In genomic region chr3:12424635-12425319, GRCh38 we compare ENCODE assay signal across 24 cellular contexts. TPM values are rescaled to one million over a fixed set of nuclear protein-coding genes. Genes with fewer than 3 reads are reported as not detected.
DNase-seq lines count a peak whose midpoint lies in the region; ATAC-seq, FAIRE-seq and TF ChIP-seq lines count a peak whose summit lies in the region.
"Had no signal": no experiment of that assay in that cellular context is flagged by ENCODE, and none has a peak within 500 bp of the region (broad histone marks: within the 10 kb centered on the region; RNA-seq: fewer than 3 reads in every experiment).

No MANE protein-coding gene starts in this region.

- peaks cover 11% of the 10 kb centered on the region for H3F3A ChIP-seq in SK-N-SH (replicated peaks; ENCODE audit: insufficient read depth)

- H2BK120ac ChIP-seq in mesendoderm (ENCODE audit: low read depth, low read length): no peak overlapping the region

- H2BK5ac ChIP-seq in mesendoderm (ENCODE audit: low read length): no peak overlapping the region

- CTCF ChIA-PET in HepG2 (lab: Yijun Ruan, JAX; ENCODE audit: low intra/inter-chr PET ratio, low total read pairs) (no interaction called here), SK-N-SH (lab: Yijun Ruan, JAX) (interaction anchor here (1.3 to 3.3 kb wide), 3 partner anchors 13 to 55 kb away, joined by 3 to 13 read pairs (median 3); no protein-coding TSS in a partner anchor)

- H3K56ac ChIP-seq in mesendoderm (ENCODE audit: low read length): no peak overlapping the region

- WGBS in liver: 74% methylated on average over 12 of the region's 12 CpGs
- WGBS in HepG2 (ENCODE audit: low lambda C conversion rate): 88% methylated on average over 12 of the region's 12 CpGs
- 59% methylated on average over 12 of the region's 12 CpGs for WGBS in SK-N-SH (ENCODE audit: low lambda C conversion rate)
- WGBS in mesendoderm (ENCODE audit: extremely low coverage, insufficient coverage, low lambda C conversion rate): no CpG with 5 or more reads among the region's 12 CpGs

- H3K4me3 ChIP-seq in liver (ENCODE audit: low read depth in 1 of 3, low read length in 3 of 3): no peak overlapping the region
- H3K4me3 ChIP-seq in HepG2 (replicated peaks in 1 of 3; ENCODE audit: insufficient read depth in 1 of 3, low read depth in 2 of 3, low read length in 3 of 3): no peak overlapping the region
- no peak overlapping the region; a peak in 1 of 4 replicates for H3K4me3 ChIP-seq in SK-N-SH (ENCODE audit: low read depth in 2 of 2, low read length in 1 of 2)
- H3K4me3 ChIP-seq in mesendoderm (ENCODE audit: low read length): no peak overlapping the region
- no peak overlapping the region for H3K4me3 ChIP-seq in subcutaneous abdominal adipose tissue (ENCODE audit: low read depth in 1 of 5, low read length in 5 of 5)
- H3K4me3 ChIP-seq: lower lobe of right lung, psoas muscle, testis had no signal

- no peak overlapping the region for H4K8ac ChIP-seq in mesendoderm (ENCODE audit: low read depth, low read length)

- H3K4me2 ChIP-seq in HepG2 (ENCODE audit: low read depth, low read length) (no peak overlapping the region), SK-N-SH (peak overlapping the region; percentile 61), mesendoderm (ENCODE audit: low read length) (no peak overlapping the region)

- H3K36me3 ChIP-seq in liver (ENCODE audit: control insufficient read depth in 4 of 4, insufficient read depth in 3 of 4, low read depth in 1 of 4, low read length in 3 of 4) (no peaks in the 10 kb centered on the region), HepG2 (replicated peaks in 1 of 2; ENCODE audit: control insufficient read depth in 1 of 2, insufficient read depth in 2 of 2, low read length in 2 of 2) (peaks cover 3 to 4% of the 10 kb centered on the region in 2 experiments; a peak in 3 of 5 replicates), SK-N-SH (replicated peaks in 1 of 2; ENCODE audit: control insufficient read depth in 1 of 2, insufficient read depth in 2 of 2, low read length in 1 of 2) (no peaks in the 10 kb centered on the region), mesendoderm (ENCODE audit: control insufficient read depth, insufficient read depth, low read length) (no peaks in the 10 kb centered on the region), subcutaneous abdominal adipose tissue (ENCODE audit: control insufficient read depth in 5 of 5, insufficient read depth in 5 of 5, low read length in 5 of 5) (peaks cover 17 to 80% (median 58%) of the 10 kb centered on the region in 5 donors)
- H3K36me3 ChIP-seq: lower lobe of right lung had no signal

- in situ Hi-C loops in HepG2 (cut with HindIII; ENCODE audit: extremely low pct_ligation_motif_present, low pct_unique_long_range_greater_than_20kb): no loop called here

- no peak overlapping the region for H2BK15ac ChIP-seq in mesendoderm (replicated peaks; ENCODE audit: low read depth)

- peak overlapping the region; percentile 70 for H3K18ac ChIP-seq in mesendoderm (ENCODE audit: low read length)

- no peaks in the 10 kb centered on the region for H3K79me2 ChIP-seq in HepG2 (ENCODE audit: insufficient read depth, low read length)
- no peaks in the 10 kb centered on the region; the same call in 1 of the 2 replicates for H3K79me2 ChIP-seq in SK-N-SH (ENCODE audit: insufficient read depth)
- no peaks in the 10 kb centered on the region for H3K79me2 ChIP-seq in mesendoderm (ENCODE audit: control insufficient read depth, insufficient read depth, low read length)

- H3K23ac ChIP-seq in mesendoderm (ENCODE audit: low read length): no peak overlapping the region

- H2AFZ ChIP-seq in HepG2 (ENCODE audit: low read length): no peak overlapping the region
- no peak overlapping the region for H2AFZ ChIP-seq in SK-N-SH (ENCODE audit: low read depth)

- H4K20me1 ChIP-seq in HepG2 (ENCODE audit: insufficient read depth, low read length) (no peaks in the 10 kb centered on the region), SK-N-SH (ENCODE audit: insufficient read depth) (no peaks in the 10 kb centered on the region)

- no peaks in the 10 kb centered on the region for H3K27me3 ChIP-seq in liver (ENCODE audit: control insufficient read depth in 4 of 4, insufficient read depth in 4 of 4, low read length in 3 of 4)
- H3K27me3 ChIP-seq in HepG2 (ENCODE audit: control insufficient read depth in 1 of 2, insufficient read depth in 2 of 2, low read length in 2 of 2): no peaks in the 10 kb centered on the region
- no peaks in the 10 kb centered on the region for H3K27me3 ChIP-seq in SK-N-SH (ENCODE audit: insufficient read depth)
- H3K27me3 ChIP-seq in mesendoderm (ENCODE audit: insufficient read depth, low read length, poor library complexity): no peaks in the 10 kb centered on the region
- H3K27me3 ChIP-seq in subcutaneous abdominal adipose tissue (ENCODE audit: control insufficient read depth in 5 of 5, insufficient read depth in 4 of 5, low read length in 5 of 5): no peaks in the 10 kb centered on the region
- H3K27me3 ChIP-seq: testis had no signal

- TF ChIP-seq RAD21 in liver (IDR thresholded peaks at IDR 0.05) (no peak), HepG2 (CRISPR knock-in tag; IDR thresholded peaks at IDR 0.05) (no peak), SK-N-SH (IDR thresholded peaks at IDR 0.05; ENCODE audit: low read length) (no peak)

- H2AK5ac ChIP-seq in mesendoderm (ENCODE audit: low read length): no peak overlapping the region

- H3K4me1 ChIP-seq in liver (ENCODE audit: control insufficient read depth in 4 of 4, insufficient read depth in 4 of 4, low read length in 3 of 4): peaks cover 12 to 22% (median 16%) of the 10 kb centered on the region in 4 donors
- H3K4me1 ChIP-seq in HepG2 (ENCODE audit: insufficient read depth, low read length): peaks cover 40% of the 10 kb centered on the region
- peaks cover 18 to 33% of the 10 kb centered on the region in 2 experiments for H3K4me1 ChIP-seq in SK-N-SH (ENCODE audit: control insufficient read depth in 1 of 2, insufficient read depth in 2 of 2, low read depth in 1 of 2, low read length in 1 of 2)
- H3K4me1 ChIP-seq in mesendoderm (ENCODE audit: control insufficient read depth, low read depth, low read length): peaks cover 17% of the 10 kb centered on the region
- H3K4me1 ChIP-seq in subcutaneous abdominal adipose tissue (ENCODE audit: control insufficient read depth in 5 of 5, insufficient read depth in 5 of 5, low read length in 5 of 5): peaks cover 15 to 98% (median 86%) of the 10 kb centered on the region in 5 donors
- H3K4me1 ChIP-seq: testis had no signal

- no peak for FAIRE-seq in HepG2 (lab: Jason Lieb, UNC)
- FAIRE-seq: bronchial epithelial cell, GM12891, islet of Langerhans had no signal

- no peak overlapping the region for H3K9ac ChIP-seq in liver (ENCODE audit: low read depth in 1 of 2, low read length in 2 of 2)
- no peak overlapping the region for H3K9ac ChIP-seq in HepG2 (ENCODE audit: insufficient read depth, low read depth, low read length)
- no peak overlapping the region for H3K9ac ChIP-seq in SK-N-SH
- H3K9ac ChIP-seq in mesendoderm (ENCODE audit: low read length): no peak overlapping the region
- H3K9ac ChIP-seq in subcutaneous abdominal adipose tissue (ENCODE audit: low read length in 5 of 5): peak overlapping the region in 1 of 5 donors; percentile 18

- TF ChIP-seq POLR2A in HepG2 (IDR thresholded peaks at IDR 0.05; ENCODE audit: insufficient read depth in 1 of 2, low read depth in 2 of 2, low read length in 2 of 2): no peak

- H3K9me2 ChIP-seq in SK-N-SH: no peaks in the 10 kb centered on the region

- ATAC-seq in HepG2 (no peak), GM18858 (IDR thresholded peaks at IDR 0.05; ENCODE audit: unreplicated experiment) (no peak)
- ATAC-seq: lower lobe of right lung, psoas muscle had no signal

- DNase-seq in HepG2 (ENCODE audit: low spot score) (no peak), SK-N-SH (peak; percentile 54), mesendoderm (peak; percentile 58), middle frontal gyrus (ENCODE audit: extremely low spot score, low spot score) (no peak)
- DNase-seq in activated effector memory CD4-positive, alpha-beta T cell treated with Interleukin-2 at 50 U/mL for 16 hours: no peak
- DNase-seq: activated T-cell treated with anti-CD3 and anti-CD28 coated beads, Interleukin-2, amount 50 U/mL, for 4 hours; cortex of kidney; DMS153; GF-D8; hippocampal formation; KBM-7; lower lobe of right lung; naive B cell; NCI-H2029 treated with DMSO at 0.1 percent for 48 hours; NCI-H510A; psoas muscle; Right ventricle myocardium superior; testis had no signal

- POLR2A ChIA-PET in HepG2 (lab: Yijun Ruan, JAX) (no interaction called here), SK-N-SH (lab: Yijun Ruan, JAX) (no interaction called here)

- TF ChIP-seq CTCF in liver (IDR thresholded peaks at IDR 0.05; ENCODE audit: low read depth, low read length, missing input control) (no peak), HepG2 (CRISPR knock-in tag; IDR thresholded peaks at IDR 0.05) (no peak), SK-N-SH (IDR thresholded peaks at IDR 0.05) (no peak)

- H3K79me1 ChIP-seq in mesendoderm (ENCODE audit: low read length): no peaks in the 10 kb centered on the region

- intact Hi-C loops in HepG2 (cut with micrococcal nuclease; ENCODE audit: unreplicated experiment): no loop called here

- H3K9me3 ChIP-seq in liver (ENCODE audit: control insufficient read depth in 4 of 4, low read length in 3 of 4): no peaks in the 10 kb centered on the region
- no peaks in the 10 kb centered on the region for H3K9me3 ChIP-seq in HepG2 (ENCODE audit: low read length)
- H3K9me3 ChIP-seq in SK-N-SH: no peaks in the 10 kb centered on the region
- no peaks in the 10 kb centered on the region for H3K9me3 ChIP-seq in subcutaneous abdominal adipose tissue (ENCODE audit: control insufficient read depth in 5 of 5, low read length in 5 of 5)
- H3K9me3 ChIP-seq: lower lobe of right lung, psoas muscle, testis had no signal

- no TSS peak for BruUV-seq in HepG2 (replicated peaks; lab: Mats Ljungman, UMichigan)

- H3K4ac ChIP-seq in mesendoderm (ENCODE audit: low read depth, low read length): no peak overlapping the region

- no peak for TF ChIP-seq EP300 in HepG2 (IDR thresholded peaks at IDR 0.05; ENCODE audit: low read depth in 2 of 2, low read length in 2 of 2)
- TF ChIP-seq EP300 in HepG2 (CRISPR knock-in tag; IDR thresholded peaks at IDR 0.05; ENCODE audit: borderline replicate concordance): no peak
- TF ChIP-seq EP300 in SK-N-SH (IDR thresholded peaks at IDR 0.05; ENCODE audit: borderline replicate concordance in 1 of 2, low read depth in 1 of 2, low read length in 1 of 2): peak in 1 of 2 experiments; percentile 65; a peak in 2 of 4 replicates

- no peak overlapping the region for H3K27ac ChIP-seq in liver (ENCODE audit: low read depth in 1 of 2, low read length in 2 of 2)
- H3K27ac ChIP-seq in HepG2 (ENCODE audit: extremely low read length, insufficient read depth, low read length): no peak overlapping the region
- peak overlapping the region; percentile 56 to 63; a peak in 3 of 4 replicates for H3K27ac ChIP-seq in SK-N-SH (ENCODE audit: low read depth in 2 of 2, low read length in 1 of 2)
- no peak overlapping the region for H3K27ac ChIP-seq in mesendoderm (ENCODE audit: low read depth, low read length)
- peak overlapping the region; percentile 84 for H3K27ac ChIP-seq in subcutaneous abdominal adipose tissue (ENCODE audit: low read depth, low read length)
- H3K27ac ChIP-seq: lower lobe of right lung, psoas muscle, testis had no signal

- H4K5ac ChIP-seq in mesendoderm (ENCODE audit: low read length): no peak overlapping the region

RNA-seq across cellular contexts. Expression of gene TSEN2, which starts 59.5 kb away (rescaled TPM):
- total RNA-seq in liver (10 to 100 TPM in 1 of 2 donors, 1 to 10 TPM in 1; 5.6 to 14.1 TPM), HepG2 (2016; rRNA removed; fragmentation: Illumina TruSeq; extraction: Trizol) (16.4 and 17.3 TPM in 2 replicates)
- polyA plus RNA-seq in liver (1 to 10 TPM; 4.1 to 8.1 TPM), HepG2 (2011; rRNA removed) (11.0 and 11.5 TPM in 2 replicates), SK-N-SH (2012; rRNA removed) (13.0 and 18.6 TPM in 2 replicates)
- 8.7 and 13.6 TPM in 2 replicates for total RNA-seq in HepG2 (2016; cell fraction: cytosol; rRNA removed; fragmentation: Illumina TruSeq; extraction: Trizol; ENCODE audit: low read depth)
- total RNA-seq in HepG2 (2016; cell fraction: insoluble cytoplasmic fraction; rRNA removed; fragmentation: Illumina TruSeq; extraction: Trizol): 15.8 and 19.3 TPM in 2 replicates
- total RNA-seq in HepG2 (2016; cell fraction: membrane; rRNA removed; fragmentation: Illumina TruSeq; extraction: Trizol): 9.1 and 9.4 TPM in 2 replicates
- total RNA-seq in HepG2 (2016; cell fraction: nucleus; rRNA removed; fragmentation: Illumina TruSeq; extraction: Trizol): 21.4 and 24.3 TPM in 2 replicates
- polyA plus RNA-seq in HepG2 (2011; cell fraction: cytosol; rRNA removed): 3.9 and 4.1 TPM in 2 replicates
- 14.2 and 17.5 TPM in 2 replicates for polyA plus RNA-seq in HepG2 (2011; cell fraction: nucleus; rRNA removed)
- polyA plus RNA-seq in HepG2 (2012): 8.1 and 9.3 TPM in 2 replicates
- 2.0 and 2.5 TPM in 2 replicates for polyA plus RNA-seq in HepG2 (2016; cell fraction: cytosol; fragmentation: Illumina TruSeq; extraction: Trizol; ENCODE audit: low read depth)
- polyA plus RNA-seq in HepG2 (2016; cell fraction: insoluble cytoplasmic fraction; fragmentation: Illumina TruSeq; extraction: Trizol; ENCODE audit: low read depth): 13.0 and 13.8 TPM in 2 replicates
- polyA plus RNA-seq in HepG2 (2016; cell fraction: membrane; fragmentation: Illumina TruSeq; extraction: Trizol; ENCODE audit: low read depth): 2.9 and 4.2 TPM in 2 replicates
- polyA plus RNA-seq in HepG2 (2016; cell fraction: nucleus; fragmentation: Illumina TruSeq; extraction: Trizol; ENCODE audit: insufficient read depth, low read depth): 28.7 and 33.4 TPM in 2 replicates
- polyA minus RNA-seq in HepG2 (2011; rRNA and poly(A)+ RNA removed; ENCODE audit: low replicate concordance): 19.0 and 68.2 TPM in 2 replicates
- 5.5 and 5.6 TPM in 2 replicates for polyA minus RNA-seq in HepG2 (2011; cell fraction: cytosol; rRNA and poly(A)+ RNA removed)
- 27.9 and 34.7 TPM in 2 replicates for polyA minus RNA-seq in HepG2 (2011; cell fraction: nucleus; rRNA and poly(A)+ RNA removed)
- 13.2 and 13.4 TPM in 2 replicates for polyA plus RNA-seq in SK-N-SH (2012; cell fraction: cytosol; rRNA removed)
- 27.3 and 45.4 TPM in 2 replicates for polyA plus RNA-seq in SK-N-SH (2012; cell fraction: nucleus; rRNA removed)
- 15.6 TPM for polyA plus RNA-seq in mesendoderm (2013, experiment 1 of 2)
- polyA plus RNA-seq in mesendoderm (2013, experiment 2 of 2): 15.5 TPM

Comparison
In these comparisons a context has a peak if more than half of its experiments do, and no peak if none do; other contexts are left out.
1. H3K27ac ChIP-seq: peak in SK-N-SH (2 of 2) and subcutaneous abdominal adipose tissue (single experiment); none in liver (0 of 2), HepG2 (single experiment) and mesendoderm (single experiment).
2. DNase-seq: peak in SK-N-SH (single experiment) and mesendoderm (single experiment); none in HepG2 (single experiment), middle frontal gyrus (single experiment) and activated effector memory CD4-positive, alpha-beta T cell treated with Interleukin-2 at 50 U/mL for 16 hours (single experiment).